In the genomic region with DNA sequence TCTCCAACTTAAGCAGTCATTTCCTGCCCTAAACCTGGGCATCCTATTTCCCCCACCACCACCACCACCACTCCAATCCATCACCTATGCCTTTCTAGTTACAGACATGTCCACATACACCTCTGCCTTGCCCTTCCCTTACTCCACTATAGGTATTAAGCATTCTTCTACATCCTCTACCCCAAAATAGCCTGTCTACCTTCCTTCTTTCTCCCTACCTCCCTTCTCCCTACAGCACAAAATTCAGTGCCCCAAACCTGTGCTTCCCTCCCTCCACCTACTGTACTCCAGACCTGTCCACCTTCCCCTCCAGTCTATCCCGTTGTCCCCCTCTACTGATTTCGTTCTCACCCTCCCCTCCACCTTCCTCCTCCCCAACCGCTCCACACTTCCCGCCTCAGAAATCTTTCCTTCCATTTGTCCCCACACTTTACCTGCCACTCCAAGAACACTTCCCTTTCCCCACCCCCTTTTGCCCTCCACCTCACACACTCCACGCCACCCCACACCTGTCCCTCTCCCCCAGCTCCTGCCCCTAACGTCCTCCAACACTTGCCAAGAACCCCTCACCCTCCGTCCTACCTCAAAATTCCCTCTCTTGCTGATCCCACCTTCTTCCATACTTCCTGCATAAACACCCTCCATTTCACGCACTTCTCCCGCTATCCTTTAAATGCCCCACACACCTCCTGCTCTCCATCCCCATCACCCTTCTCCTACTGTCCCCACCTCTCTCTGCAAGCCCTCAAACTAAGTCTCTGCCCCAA, we compare ENCODE assay signal across 9 cellular contexts. TPM values are rescaled to one million over a fixed set of nuclear protein-coding genes. Genes with fewer than 3 reads are reported as not detected.
DNase-seq lines count a peak whose midpoint lies in the region; ATAC-seq, FAIRE-seq and TF ChIP-seq lines count a peak whose summit lies in the region.
"Had no signal": no experiment of that assay in that cellular context is flagged by ENCODE, and none has a peak within 500 bp of the region (broad histone marks: within the 10 kb centered on the region; RNA-seq: fewer than 3 reads in every experiment).

No MANE protein-coding gene starts in this region.

- H2AK5ac ChIP-seq in mesendoderm (ENCODE audit: low read length) = no peak overlapping the region

- no peak for TF ChIP-seq EP300 in HepG2 (IDR thresholded peaks at IDR 0.05; ENCODE audit: low read depth in 2 of 2, low read length in 2 of 2)
- TF ChIP-seq EP300 in HepG2 (CRISPR knock-in tag; IDR thresholded peaks at IDR 0.05; ENCODE audit: borderline replicate concordance) = no peak

- H3K56ac ChIP-seq in mesendoderm (ENCODE audit: low read length) = peak overlapping the region; percentile 91

- H3K9me3 Mint-ChIP-seq in activated naive CD8-positive, alpha-beta T cell treated with anti-CD3 and anti-CD28 coated beads for 36 hours = no peaks in the 10 kb centered on the region

- H3K9me3 ChIP-seq in HepG2 (ENCODE audit: low read length) (no peaks in the 10 kb centered on the region), right lobe of liver (no peaks in the 10 kb centered on the region), upper lobe of right lung (no peaks in the 10 kb centered on the region)

- peaks cover 62% of the 10 kb centered on the region for H3K4me1 ChIP-seq in HepG2 (ENCODE audit: insufficient read depth, low read length)
- peaks cover 0 to 4% (median 0%) of the 10 kb centered on the region in 4 donors for H3K4me1 ChIP-seq in right lobe of liver
- peaks cover 9% of the 10 kb centered on the region for H3K4me1 ChIP-seq in mesendoderm (ENCODE audit: control insufficient read depth, low read depth, low read length)
- no peaks in the 10 kb centered on the region for H3K4me1 ChIP-seq in upper lobe of right lung

- 89% methylated on average over 9 of the region's 9 CpGs for WGBS in HepG2 (ENCODE audit: low lambda C conversion rate)
- 80% methylated on average over 9 of the region's 9 CpGs for WGBS in right lobe of liver (ENCODE audit: insufficient coverage, low coverage, low lambda C conversion rate, missing lambda C conversion rate)
- no CpG with 5 or more reads among the region's 9 CpGs for WGBS in mesendoderm (ENCODE audit: extremely low coverage, insufficient coverage, low lambda C conversion rate)

- H3K4me1 Mint-ChIP-seq in activated naive CD8-positive, alpha-beta T cell treated with anti-CD3 and anti-CD28 coated beads for 36 hours = peaks cover 49% of the 10 kb centered on the region

- H3K27me3 Mint-ChIP-seq in activated naive CD8-positive, alpha-beta T cell treated with anti-CD3 and anti-CD28 coated beads for 36 hours = no peaks in the 10 kb centered on the region

- H4K8ac ChIP-seq in mesendoderm (ENCODE audit: low read depth, low read length) = no peak overlapping the region

- H2BK15ac ChIP-seq in mesendoderm (replicated peaks; ENCODE audit: low read depth) = no peak overlapping the region

- TF ChIP-seq CTCF in HepG2 (CRISPR knock-in tag; IDR thresholded peaks at IDR 0.05) (no peak), right lobe of liver (IDR thresholded peaks at IDR 0.05) (no peak), upper lobe of right lung (IDR thresholded peaks at IDR 0.05) (no peak)

- no peak for ATAC-seq in HepG2
- no peak for ATAC-seq in right lobe of liver
- no peak for ATAC-seq in upper lobe of right lung

- no peak overlapping the region for H3K27ac Mint-ChIP-seq in activated naive CD8-positive, alpha-beta T cell treated with anti-CD3 and anti-CD28 coated beads for 36 hours

- H3K79me2 ChIP-seq in HepG2 (ENCODE audit: insufficient read depth, low read length) (peaks cover 46% of the 10 kb centered on the region), mesendoderm (ENCODE audit: control insufficient read depth, insufficient read depth, low read length) (peaks cover 21% of the 10 kb centered on the region)

- H3K27me3 ChIP-seq in HepG2 (ENCODE audit: control insufficient read depth in 1 of 2, insufficient read depth in 2 of 2, low read length in 2 of 2) (no peaks in the 10 kb centered on the region; a peak in 1 of 5 replicates), right lobe of liver (no peaks in the 10 kb centered on the region), mesendoderm (ENCODE audit: insufficient read depth, low read length, poor library complexity) (no peaks in the 10 kb centered on the region), upper lobe of right lung (no peaks in the 10 kb centered on the region)

- H3K27ac ChIP-seq in HepG2 (ENCODE audit: extremely low read length, insufficient read depth, low read length) (no peak overlapping the region), right lobe of liver (no peak overlapping the region), mesendoderm (ENCODE audit: low read depth, low read length) (no peak overlapping the region), upper lobe of right lung (no peak overlapping the region)

- H3K23ac ChIP-seq in mesendoderm (ENCODE audit: low read length) = peak overlapping the region; percentile 94

- intact Hi-C loops in HepG2 (cut with micrococcal nuclease; ENCODE audit: unreplicated experiment) (loop anchor here (10.0 kb wide), 1 partner anchor 58 kb away; no protein-coding TSS in a partner anchor), right lobe of liver (cut with DNase I) (no loop called here), upper lobe of right lung (cut with DNase I) (no loop called here)

- peaks cover 3% of the 10 kb centered on the region for H3K36me3 Mint-ChIP-seq in activated naive CD8-positive, alpha-beta T cell treated with anti-CD3 and anti-CD28 coated beads for 36 hours

- peak overlapping the region; percentile 83 to 96 (median 89); a peak in 5 of 6 replicates for H3K4me3 ChIP-seq in HepG2 (replicated peaks in 1 of 3; ENCODE audit: insufficient read depth in 1 of 3, low read depth in 2 of 3, low read length in 3 of 3)
- H3K4me3 ChIP-seq in right lobe of liver = no peak overlapping the region
- H3K4me3 ChIP-seq in mesendoderm (ENCODE audit: low read length) = peak overlapping the region; percentile 4
- peak overlapping the region; percentile 57 for H3K4me3 ChIP-seq in upper lobe of right lung

- no TSS peak for BruUV-seq in HepG2 (replicated peaks; lab: Mats Ljungman, UMichigan)

- in situ Hi-C loops in HepG2 (cut with HindIII; ENCODE audit: extremely low pct_ligation_motif_present, low pct_unique_long_range_greater_than_20kb) = no loop called here

- H3K36me3 ChIP-seq in HepG2 (replicated peaks in 1 of 2; ENCODE audit: control insufficient read depth in 1 of 2, insufficient read depth in 2 of 2, low read length in 2 of 2) = no peaks in the 10 kb centered on the region
- no peaks in the 10 kb centered on the region for H3K36me3 ChIP-seq in right lobe of liver
- H3K36me3 ChIP-seq in mesendoderm (ENCODE audit: control insufficient read depth, insufficient read depth, low read length) = no peaks in the 10 kb centered on the region
- no peaks in the 10 kb centered on the region for H3K36me3 ChIP-seq in upper lobe of right lung

- peak overlapping the region; percentile 86 for H3K4me3 Mint-ChIP-seq in activated naive CD8-positive, alpha-beta T cell treated with anti-CD3 and anti-CD28 coated beads for 36 hours

- TF ChIP-seq POLR2A in HepG2 (IDR thresholded peaks at IDR 0.05; ENCODE audit: insufficient read depth in 1 of 2, low read depth in 2 of 2, low read length in 2 of 2) (no peak), right lobe of liver (IDR thresholded peaks at IDR 0.05) (no peak)

- peak overlapping the region; percentile 81; the same call in 1 of the 2 replicates for H3K9ac ChIP-seq in HepG2 (ENCODE audit: insufficient read depth, low read depth, low read length)
- H3K9ac ChIP-seq in mesendoderm (ENCODE audit: low read length) = peak overlapping the region; percentile 81

- no peak overlapping the region for H2BK5ac ChIP-seq in mesendoderm (ENCODE audit: low read length)

- H3K79me1 ChIP-seq in mesendoderm (ENCODE audit: low read length) = peaks cover 13% of the 10 kb centered on the region

- CTCF ChIA-PET in HepG2 (lab: Yijun Ruan, JAX; ENCODE audit: low intra/inter-chr PET ratio, low total read pairs) = no interaction called here

- H4K5ac ChIP-seq in mesendoderm (ENCODE audit: low read length) = no peak overlapping the region

- H2BK120ac ChIP-seq in mesendoderm (ENCODE audit: low read depth, low read length) = no peak overlapping the region

- H3K4me2 ChIP-seq in HepG2 (ENCODE audit: low read depth, low read length) (peak overlapping the region; percentile 85), mesendoderm (ENCODE audit: low read length) (peak overlapping the region; percentile 45)

- DNase-seq in HepG2 (ENCODE audit: low spot score) = no peak
- DNase-seq in right lobe of liver = no peak
- DNase-seq in activated naive CD8-positive, alpha-beta T cell treated with anti-CD3 and anti-CD28 coated beads for 36 hours = no peak
- DNase-seq in mesendoderm = peak; percentile 11
- no peak for DNase-seq in upper lobe of right lung
- DNase-seq in NCI-H446 (lab: John Stamatoyannopoulos, UW) = no peak
- no peak for DNase-seq in SHP77 (lab: John Stamatoyannopoulos, UW)
- no peak for DNase-seq in stimulated activated CD4-positive, alpha-beta T cell treated with anti-CD3 and anti-CD28 coated beads, Interleukin-1b, Interleukin-23, amount 100 ng/mL, for 48 hours
- DNase-seq: DMS153 had no signal

- no peak overlapping the region for H3K4ac ChIP-seq in mesendoderm (ENCODE audit: low read depth, low read length)

- H2AFZ ChIP-seq in HepG2 (ENCODE audit: low read length) = no peak overlapping the region

- FAIRE-seq in HepG2 (lab: Jason Lieb, UNC) = no peak

- TF ChIP-seq RAD21 in HepG2 (CRISPR knock-in tag; IDR thresholded peaks at IDR 0.05) = no peak

- POLR2A ChIA-PET in HepG2 (lab: Yijun Ruan, JAX) = no interaction called here

- 0 out of 2 replicates have a peak, but pooled peaks cover 5% of the 10 kb centered on the region for H4K20me1 ChIP-seq in HepG2 (ENCODE audit: insufficient read depth, low read length)

- H3K18ac ChIP-seq in mesendoderm (ENCODE audit: low read length) = no peak overlapping the region

RNA-seq across cellular contexts. Expression of a gene that starts 1.5 kb away (rescaled TPM):
- total RNA-seq in HepG2 (2016; rRNA removed; fragmentation: Illumina TruSeq; extraction: Trizol) (38.5 and 46.1 TPM in 2 replicates), right lobe of liver (10 to 100 TPM in 1 of 6 experiments, 1 to 10 TPM in 5; 5.3 to 10.2 (median 8.3) TPM), upper lobe of right lung (24.7 TPM)
- total RNA-seq in HepG2 (2016; cell fraction: cytosol; rRNA removed; fragmentation: Illumina TruSeq; extraction: Trizol; ENCODE audit: low read depth) = 27.5 and 31.8 TPM in 2 replicates
- 37.6 and 46.6 TPM in 2 replicates for total RNA-seq in HepG2 (2016; cell fraction: insoluble cytoplasmic fraction; rRNA removed; fragmentation: Illumina TruSeq; extraction: Trizol)
- total RNA-seq in HepG2 (2016; cell fraction: membrane; rRNA removed; fragmentation: Illumina TruSeq; extraction: Trizol) = 52.4 and 62.5 TPM in 2 replicates
- 36.3 and 39.1 TPM in 2 replicates for total RNA-seq in HepG2 (2016; cell fraction: nucleus; rRNA removed; fragmentation: Illumina TruSeq; extraction: Trizol)
- polyA plus RNA-seq in HepG2 (2011; rRNA removed) = 12.4 and 14.5 TPM in 2 replicates
- polyA plus RNA-seq in HepG2 (2011; cell fraction: cytosol; rRNA removed) = 6.8 and 8.8 TPM in 2 replicates
- polyA plus RNA-seq in HepG2 (2011; cell fraction: nucleus; rRNA removed) = 5.9 and 6.5 TPM in 2 replicates
- polyA plus RNA-seq in HepG2 (2012) = 19.9 and 21.4 TPM in 2 replicates
- polyA plus RNA-seq in HepG2 (2016; cell fraction: cytosol; fragmentation: Illumina TruSeq; extraction: Trizol; ENCODE audit: low read depth) = 22.1 and 23.5 TPM in 2 replicates
- polyA plus RNA-seq in HepG2 (2016; cell fraction: insoluble cytoplasmic fraction; fragmentation: Illumina TruSeq; extraction: Trizol; ENCODE audit: low read depth) = 42.0 and 44.1 TPM in 2 replicates
- polyA plus RNA-seq in HepG2 (2016; cell fraction: membrane; fragmentation: Illumina TruSeq; extraction: Trizol; ENCODE audit: low read depth) = 36.4 and 38.7 TPM in 2 replicates
- polyA plus RNA-seq in HepG2 (2016; cell fraction: nucleus; fragmentation: Illumina TruSeq; extraction: Trizol; ENCODE audit: insufficient read depth, low read depth) = 28.7 and 36.9 TPM in 2 replicates
- polyA minus RNA-seq in HepG2 (2011; rRNA and poly(A)+ RNA removed; ENCODE audit: low replicate concordance) = 17.6 and 26.8 TPM in 2 replicates
- polyA minus RNA-seq in HepG2 (2011; cell fraction: cytosol; rRNA and poly(A)+ RNA removed) = 11.6 and 11.7 TPM in 2 replicates
- polyA minus RNA-seq in HepG2 (2011; cell fraction: nucleus; rRNA and poly(A)+ RNA removed) = 30.8 and 31.4 TPM in 2 replicates
- 10 to 100 TPM; 43.5 to 46.2 TPM for total RNA-seq in activated naive CD8-positive, alpha-beta T cell treated with anti-CD3 and anti-CD28 coated beads for 36 hours
- 48.0 TPM for polyA plus RNA-seq in mesendoderm (2013, experiment 1 of 2)
- 48.6 TPM for polyA plus RNA-seq in mesendoderm (2013, experiment 2 of 2)

Comparison
In these comparisons a context has a peak if more than half of its experiments do, and no peak if none do; other contexts are left out.
1. H3K4me3 ChIP-seq: peak in HepG2 (3 of 3), mesendoderm (single experiment) and upper lobe of right lung (single experiment); none in right lobe of liver (0 of 3).